ENCODE assay signal across 15 cellular contexts in the genomic region with DNA sequence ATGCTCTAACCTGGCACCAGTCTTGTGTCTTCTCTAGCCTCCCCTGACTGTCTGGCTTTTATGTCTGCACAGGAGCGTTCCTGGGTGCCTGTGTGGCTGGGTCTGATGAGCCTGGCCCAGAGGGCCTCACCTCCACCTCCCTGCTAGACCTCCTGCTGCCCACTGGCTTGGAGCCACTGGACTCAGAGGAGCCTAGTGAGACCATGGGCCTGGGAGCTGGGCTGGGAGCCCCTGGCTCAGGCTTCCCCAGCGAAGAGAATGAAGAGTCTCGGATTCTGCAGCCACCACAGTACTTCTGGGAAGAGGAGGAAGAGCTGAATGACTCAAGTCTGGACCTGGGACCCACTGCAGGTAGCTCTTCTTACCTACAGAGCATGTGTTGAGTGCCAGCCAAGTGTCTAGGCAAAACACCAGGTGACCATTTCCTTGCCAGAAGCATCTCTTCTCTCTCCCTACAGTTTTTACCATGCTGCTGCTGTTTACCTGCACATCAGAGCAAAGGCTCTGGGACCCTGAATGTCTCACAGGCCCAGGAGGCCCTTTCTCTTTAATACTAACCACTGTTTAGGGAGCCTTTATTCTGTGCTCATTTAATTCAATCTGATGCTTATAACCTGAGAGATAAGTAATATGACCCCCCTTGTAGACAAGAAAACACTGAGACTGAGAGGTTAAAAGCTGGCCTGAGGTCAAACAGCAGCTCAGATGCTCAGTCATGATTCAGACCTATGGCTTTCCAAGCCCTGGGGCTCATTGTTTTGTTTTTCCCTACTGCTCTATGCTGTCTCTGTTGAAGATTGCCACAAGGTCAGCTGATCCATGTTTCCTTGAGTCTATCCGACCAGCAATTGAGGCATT. TPM values are rescaled to one million over a fixed set of nuclear protein-coding genes. Genes with fewer than 3 reads are reported as not detected.
DNase-seq lines count a peak whose midpoint lies in the region; ATAC-seq and TF ChIP-seq lines count a peak whose summit lies in the region.
"Had no signal": no experiment of that assay in that cellular context is flagged by ENCODE, and none has a peak within 500 bp of the region (broad histone marks: within the 10 kb centered on the region; RNA-seq: fewer than 3 reads in every experiment).

No MANE protein-coding gene starts in this region.

- no peaks in the 10 kb centered on the region for H3K9me3 ChIP-seq in endodermal cell (ENCODE audit: control insufficient read depth, low read length)
- H3K9me3 ChIP-seq: Caco-2 had no signal

- H3K27ac ChIP-seq in endodermal cell (ENCODE audit: low read depth, low read length) = no peak overlapping the region

- DNase-seq in EL (peak; percentile 83), NCI-H2196 treated with DMSO at 0.1 percent for 48 hours (lab: John Stamatoyannopoulos, UW; ENCODE audit: unreplicated experiment) (peak; percentile 91), endodermal cell (no peak), nephron progenitor cell (no peak), iPS-NIHi11 (ENCODE audit: low spot score) (no peak), H4 (ENCODE audit: low spot score) (no peak)
- DNase-seq in activated T-cell treated with anti-CD3 and anti-CD28 coated beads, Interleukin-2, amount 50 U/mL, for 4 hours = no peak
- DNase-seq: activated CD8-positive, alpha-beta memory T cell treated with anti-CD3 and anti-CD28 coated beads, Interleukin-2, amount 50 U/mL, for 48 hours; Caco-2; midbrain; Right ventricle myocardium superior; stimulated activated naive B cell treated with anti-CD40 and anti-IgM and Interleukin-4, amounts not matched to agents 10 μg/mL and 1 μg/mL and 100 μg/mL, for 72 hours had no signal

- H3K4me3 ChIP-seq in endodermal cell (ENCODE audit: low read length) = no peak overlapping the region
- H3K4me3 ChIP-seq: GM12878 had no signal

- no peaks in the 10 kb centered on the region for H3K36me3 Mint-ChIP-seq in endodermal cell (ENCODE audit: low read depth)
- H3K36me3 Mint-ChIP-seq in nephron progenitor cell (ENCODE audit: low read depth) = peaks cover 4% of the 10 kb centered on the region
- H3K36me3 Mint-ChIP-seq in activated T-cell treated with anti-CD3 and anti-CD28 coated beads, Interleukin-2, amount 50 U/mL, for 4 hours (ENCODE audit: insufficient read depth) = no peaks in the 10 kb centered on the region
- H3K36me3 Mint-ChIP-seq: stimulated activated naive B cell treated with anti-CD40 and anti-IgM and Interleukin-4, amounts not matched to agents 10 μg/mL and 1 μg/mL and 100 μg/mL, for 72 hours had no signal

- no peaks in the 10 kb centered on the region for H3K27me3 ChIP-seq in endodermal cell (ENCODE audit: control insufficient read depth, insufficient read depth, low read length, poor library complexity, severe bottlenecking)

- no peaks in the 10 kb centered on the region for H3K27me3 Mint-ChIP-seq in endodermal cell (ENCODE audit: insufficient read depth)
- peaks cover 7% of the 10 kb centered on the region for H3K27me3 Mint-ChIP-seq in nephron progenitor cell (ENCODE audit: low read depth, poor library complexity)
- H3K27me3 Mint-ChIP-seq in activated T-cell treated with anti-CD3 and anti-CD28 coated beads, Interleukin-2, amount 50 U/mL, for 4 hours (ENCODE audit: low read depth) = peaks cover 7% of the 10 kb centered on the region
- H3K27me3 Mint-ChIP-seq: progenitor cell of endocrine pancreas; stimulated activated naive B cell treated with anti-CD40 and anti-IgM and Interleukin-4, amounts not matched to agents 10 μg/mL and 1 μg/mL and 100 μg/mL, for 72 hours had no signal

- 89 to 91% methylated on average over 4 of the region's 4 CpGs for WGBS in endodermal cell (ENCODE audit: insufficient coverage in 1 of 2, insufficient read length in 1 of 2), 2 experiments

- no peak for TF ChIP-seq CTCF in endodermal cell (conservative IDR thresholded peaks at IDR 0.05)
- no peak for TF ChIP-seq CTCF in nephron progenitor cell (IDR thresholded peaks at IDR 0.05)

- H3K27ac Mint-ChIP-seq in endodermal cell (peak overlapping the region; percentile 14), nephron progenitor cell (peak overlapping the region; percentile 58)
- H3K27ac Mint-ChIP-seq: progenitor cell of endocrine pancreas; stimulated activated naive B cell treated with anti-CD40 and anti-IgM and Interleukin-4, amounts not matched to agents 10 μg/mL and 1 μg/mL and 100 μg/mL, for 72 hours had no signal

- H3K9ac ChIP-seq in endodermal cell (ENCODE audit: extremely low read depth, low read length, poor library complexity, severe bottlenecking) = no peak overlapping the region

- H3K36me3 ChIP-seq in endodermal cell (ENCODE audit: control insufficient read depth, insufficient read depth, low read length) = peaks cover 4% of the 10 kb centered on the region

- H3K4me3 Mint-ChIP-seq in endodermal cell (no peak overlapping the region), nephron progenitor cell (no peak overlapping the region)
- H3K4me3 Mint-ChIP-seq in activated T-cell treated with anti-CD3 and anti-CD28 coated beads, Interleukin-2, amount 50 U/mL, for 4 hours = no peak overlapping the region
- H3K4me3 Mint-ChIP-seq: stimulated activated naive B cell treated with anti-CD40 and anti-IgM and Interleukin-4, amounts not matched to agents 10 μg/mL and 1 μg/mL and 100 μg/mL, for 72 hours had no signal

- no peaks in the 10 kb centered on the region for H3K4me1 ChIP-seq in endodermal cell (ENCODE audit: control insufficient read depth, insufficient read depth, low read length)
- H3K4me1 ChIP-seq: Caco-2 had no signal

- H3K4me1 Mint-ChIP-seq in endodermal cell (no peaks in the 10 kb centered on the region), nephron progenitor cell (peaks cover 28% of the 10 kb centered on the region)
- H3K4me1 Mint-ChIP-seq in activated T-cell treated with anti-CD3 and anti-CD28 coated beads, Interleukin-2, amount 50 U/mL, for 4 hours (ENCODE audit: low read depth) = peaks cover 8% of the 10 kb centered on the region

- H3K9me3 Mint-ChIP-seq in endodermal cell (no peaks in the 10 kb centered on the region), nephron progenitor cell (no peaks in the 10 kb centered on the region)
- no peaks in the 10 kb centered on the region for H3K9me3 Mint-ChIP-seq in activated T-cell treated with anti-CD3 and anti-CD28 coated beads, Interleukin-2, amount 50 U/mL, for 4 hours
- H3K9me3 Mint-ChIP-seq: stimulated activated naive B cell treated with anti-CD40 and anti-IgM and Interleukin-4, amounts not matched to agents 10 μg/mL and 1 μg/mL and 100 μg/mL, for 72 hours had no signal

- ATAC-seq in activated T-cell treated with anti-CD3 and anti-CD28 coated beads, Interleukin-2, amount 50 U/mL, for 4 hours = no peak
- no peak for ATAC-seq in GM21390 (IDR thresholded peaks at IDR 0.05; ENCODE audit: unreplicated experiment)
- ATAC-seq: GM12878; stimulated activated naive B cell treated with anti-CD40 and anti-IgM and Interleukin-4, amounts not matched to agents 10 μg/mL and 1 μg/mL and 100 μg/mL, for 72 hours had no signal

RNA-seq across cellular contexts. Expression of gene PODXL2, which starts 10.4 kb away (rescaled TPM):
- 10 to 100 TPM; 11.8 to 16.5 TPM for total RNA-seq in endodermal cell
- 49.2 TPM for polyA plus RNA-seq in endodermal cell (2013, experiment 1 of 2)
- 46.8 TPM for polyA plus RNA-seq in endodermal cell (2013, experiment 2 of 2)
- total RNA-seq in activated T-cell treated with anti-CD3 and anti-CD28 coated beads, Interleukin-2, amount 50 U/mL, for 4 hours = 1 to 10 TPM; 3.4 to 5.9 (median 4.3) TPM
- total RNA-seq in H4 (2014; rRNA removed; shearing (Covaris generic)) = 13.0 and 15.8 TPM in 2 replicates

RNA-seq across cellular contexts. Expression of gene ABTB1, which starts 33.4 kb away (rescaled TPM):
- total RNA-seq in endodermal cell = 10 to 100 TPM; 10.7 to 14.4 TPM
- 8.1 TPM for polyA plus RNA-seq in endodermal cell (2013, experiment 1 of 2)
- polyA plus RNA-seq in endodermal cell (2013, experiment 2 of 2) = 6.5 TPM
- total RNA-seq in activated T-cell treated with anti-CD3 and anti-CD28 coated beads, Interleukin-2, amount 50 U/mL, for 4 hours = 1 to 10 TPM; 4.7 to 8.8 (median 6.1) TPM
- total RNA-seq in H4 (2014; rRNA removed; shearing (Covaris generic)) = 1.2 TPM in 1 of 2 replicates, not detected in the other

RNA-seq across cellular contexts. Expression of gene MCM2, which starts 41.2 kb away (rescaled TPM):
- 10 to 100 TPM; 91.5 to 95.9 TPM for total RNA-seq in endodermal cell
- polyA plus RNA-seq in endodermal cell (2013, experiment 1 of 2) = 106 TPM
- polyA plus RNA-seq in endodermal cell (2013, experiment 2 of 2) = 92.1 TPM
- 100 to 1,000 TPM; 284 to 362 (median 320) TPM for total RNA-seq in activated T-cell treated with anti-CD3 and anti-CD28 coated beads, Interleukin-2, amount 50 U/mL, for 4 hours
- total RNA-seq in H4 (2014; rRNA removed; shearing (Covaris generic)) = 114 and 136 TPM in 2 replicates

RNA-seq across cellular contexts. Expression of gene TPRA1, which starts 48.9 kb away (rescaled TPM):
- 10 to 100 TPM; 22.9 TPM for total RNA-seq in endodermal cell
- polyA plus RNA-seq in endodermal cell (2013, experiment 1 of 2) = 18.2 TPM
- polyA plus RNA-seq in endodermal cell (2013, experiment 2 of 2) = 15.9 TPM
- 10 to 100 TPM; 37.8 to 39.2 (median 38.9) TPM for total RNA-seq in activated T-cell treated with anti-CD3 and anti-CD28 coated beads, Interleukin-2, amount 50 U/mL, for 4 hours
- 42.7 and 54.0 TPM in 2 replicates for total RNA-seq in H4 (2014; rRNA removed; shearing (Covaris generic))

Comparison
In these comparisons a context has a peak if more than half of its experiments do, and no peak if none do; other contexts are left out.
1. DNase-seq: peak in EL (single experiment) and NCI-H2196 treated with DMSO at 0.1 percent for 48 hours (single experiment); none in endodermal cell (single experiment), nephron progenitor cell (single experiment), iPS-NIHi11 (single experiment), activated T-cell treated with anti-CD3 and anti-CD28 coated beads, Interleukin-2, amount 50 U/mL, for 4 hours (single experiment) and H4 (single experiment).